Comparison of ENCODE assay signal across 10 cellular contexts in genomic region chr3:101852315-101852714, GRCh38. TPM values are rescaled to one million over a fixed set of nuclear protein-coding genes. Genes with fewer than 3 reads are reported as not detected.
DNase-seq lines count a peak whose midpoint lies in the region; ATAC-seq, FAIRE-seq and TF ChIP-seq lines count a peak whose summit lies in the region.
"Had no signal": no experiment of that assay in that cellular context is flagged by ENCODE, and none has a peak within 500 bp of the region (broad histone marks: within the 10 kb centered on the region; RNA-seq: fewer than 3 reads in every experiment).

No MANE protein-coding gene starts in this region.

- no peak overlapping the region for H4K8ac ChIP-seq in trophoblast cell (ENCODE audit: low read depth, low read length)

- H2AK5ac ChIP-seq in trophoblast cell (ENCODE audit: low read length): no peak overlapping the region

- peak overlapping the region; percentile 99 for H3K27ac Mint-ChIP-seq in activated CD4-positive, alpha-beta memory T cell treated with anti-CD3 and anti-CD28 coated beads for 36 hours

- no peak for TF ChIP-seq POLR2A in GM12891 (IDR thresholded peaks at IDR 0.05; ENCODE audit: low read depth, low read length)

- CTCF ChIA-PET in activated CD4-positive, alpha-beta memory T cell treated with anti-CD3 and anti-CD28 coated beads for 36 hours (lab: Charles Lee): interaction anchor here (0.6 to 2.8 kb wide), 10 partner anchors 23 to 373 kb away, joined by 3 to 19 read pairs (median 4); no protein-coding TSS in a partner anchor

- H3K4me3 ChIP-seq in right cardiac atrium (ENCODE audit: low read length) (peak overlapping the region; percentile 88), small intestine (ENCODE audit: low read depth in 1 of 2, low read length in 2 of 2) (peak overlapping the region in 1 of 2 donors; percentile 99), trophoblast cell (ENCODE audit: low read depth, low read length) (no peak overlapping the region)

- no peaks in the 10 kb centered on the region for H3K27me3 ChIP-seq in right cardiac atrium (ENCODE audit: control insufficient read depth, insufficient read depth)
- H3K27me3 ChIP-seq in small intestine (ENCODE audit: control insufficient read depth in 2 of 2, insufficient read depth in 2 of 2, low read length in 2 of 2): no peaks in the 10 kb centered on the region
- H3K27me3 ChIP-seq in trophoblast cell (ENCODE audit: insufficient read depth, low read length): no peaks in the 10 kb centered on the region
- H3K27me3 ChIP-seq: SJSA1 had no signal

- H3K27me3 Mint-ChIP-seq in activated CD4-positive, alpha-beta memory T cell treated with anti-CD3 and anti-CD28 coated beads for 36 hours: no peaks in the 10 kb centered on the region

- peak overlapping the region; percentile 92 for H3K4me3 Mint-ChIP-seq in activated CD4-positive, alpha-beta memory T cell treated with anti-CD3 and anti-CD28 coated beads for 36 hours

- peaks cover 10% of the 10 kb centered on the region for H3K79me2 ChIP-seq in trophoblast cell (ENCODE audit: control insufficient read depth, insufficient read depth, low read length, poor library complexity)

- H4K12ac ChIP-seq in trophoblast cell (ENCODE audit: low read depth, low read length): no peak overlapping the region

- DNase-seq in GM12891 (ENCODE audit: insufficient read length, low spot score) (no peak), right cardiac atrium (no peak), small intestine (peak; percentile 67), trophoblast cell (no peak), NCI-H345 treated with DMSO at 0.1 percent for 48 hours (lab: John Stamatoyannopoulos, UW; ENCODE audit: unreplicated experiment) (no peak)
- DNase-seq in activated CD4-positive, alpha-beta memory T cell treated with anti-CD3 and anti-CD28 coated beads for 36 hours: no peak
- no peak for DNase-seq in activated CD4-positive, CD25-positive, alpha-beta regulatory T cell treated with anti-CD3 and anti-CD28 coated beads, Interleukin-2, amount 50 U/mL, for 72 hours
- DNase-seq: islet precursor cell had no signal

- no peak overlapping the region for H3K4me2 ChIP-seq in trophoblast cell (ENCODE audit: low read length)

- no peak overlapping the region for H2BK120ac ChIP-seq in trophoblast cell (ENCODE audit: insufficient read depth, low read length, poor library complexity)

- peaks cover 10 to 26% of the 10 kb centered on the region in 2 donors for H3K36me3 ChIP-seq in small intestine (ENCODE audit: control insufficient read depth in 2 of 2, insufficient read depth in 2 of 2, low read length in 2 of 2)
- peaks cover 18 to 30% of the 10 kb centered on the region in 2 experiments for H3K36me3 ChIP-seq in trophoblast cell (ENCODE audit: control insufficient read depth in 1 of 2, insufficient read depth in 2 of 2, low read length in 2 of 2)

- no peak overlapping the region for H4K91ac ChIP-seq in trophoblast cell (ENCODE audit: low read depth, low read length)

- H3K27ac ChIP-seq in right cardiac atrium (ENCODE audit: low read length) (no peak overlapping the region), small intestine (ENCODE audit: low read depth in 1 of 2, low read length in 1 of 2) (peak overlapping the region; percentile 56 to 81), trophoblast cell (ENCODE audit: low read depth, low read length) (no peak overlapping the region)

- H2AFZ ChIP-seq in trophoblast cell (ENCODE audit: insufficient read depth, low read length, poor library complexity): no peak overlapping the region

- H3K23ac ChIP-seq in trophoblast cell (ENCODE audit: low read length): no peak overlapping the region

- no peaks in the 10 kb centered on the region for H3K9me3 Mint-ChIP-seq in activated CD4-positive, alpha-beta memory T cell treated with anti-CD3 and anti-CD28 coated beads for 36 hours

- no peak overlapping the region for H3K14ac ChIP-seq in trophoblast cell (ENCODE audit: low read length)

- FAIRE-seq in GM12891 (lab: Jason Lieb, UNC) (no peak), small intestine (lab: Jason Lieb, UNC) (peak; percentile 39)

- H3K4ac ChIP-seq in trophoblast cell (ENCODE audit: low read depth, low read length): no peak overlapping the region

- POLR2A ChIA-PET in activated CD4-positive, alpha-beta memory T cell treated with anti-CD3 and anti-CD28 coated beads for 36 hours (lab: Charles Lee): interaction anchor here (0.5 to 6.8 kb wide), 6 partner anchors 9 to 417 kb away, joined by 3 to 88 read pairs (median 3); no protein-coding TSS in a partner anchor

- no peak overlapping the region for H2BK12ac ChIP-seq in trophoblast cell (ENCODE audit: low read length)

- 90% methylated on average over 2 of the region's 2 CpGs for WGBS in right cardiac atrium
- 9 to 52% (median 29%) methylated on average over 2 of the region's 2 CpGs for WGBS in small intestine, 3 donors
- no CpG with 5 or more reads among the region's 2 CpGs for WGBS in trophoblast cell (ENCODE audit: extremely low coverage, insufficient coverage, insufficient read length)

- no peak overlapping the region for H3K9ac ChIP-seq in trophoblast cell (ENCODE audit: low read length)

- intact Hi-C loops in activated CD4-positive, alpha-beta memory T cell treated with anti-CD3 and anti-CD28 coated beads for 36 hours (cut with micrococcal nuclease): loop anchor here (5.0 kb wide), 1 partner anchor 280 kb away; the partner anchor contains the start of gene PCNP
- intact Hi-C loops in right cardiac atrium (cut with DNase I): loop anchor here in 1 of 4 donors (10.0 kb wide), 1 partner anchor 48 kb away; no protein-coding TSS in a partner anchor

- H3K9me3 ChIP-seq in right cardiac atrium (ENCODE audit: control insufficient read depth, low read length) (no peaks in the 10 kb centered on the region), small intestine (ENCODE audit: control insufficient read depth, low read depth) (no peaks in the 10 kb centered on the region), trophoblast cell (ENCODE audit: insufficient read depth, low read depth, low read length) (peaks cover 2% of the 10 kb centered on the region)

- H3K18ac ChIP-seq in trophoblast cell (ENCODE audit: low read length): no peak overlapping the region

- H2BK5ac ChIP-seq in trophoblast cell (ENCODE audit: low read depth, low read length, poor library complexity): no peak overlapping the region

- peaks cover 70% of the 10 kb centered on the region for H3K4me1 Mint-ChIP-seq in activated CD4-positive, alpha-beta memory T cell treated with anti-CD3 and anti-CD28 coated beads for 36 hours (ENCODE audit: low read depth)

- H3K36me3 Mint-ChIP-seq in activated CD4-positive, alpha-beta memory T cell treated with anti-CD3 and anti-CD28 coated beads for 36 hours: peaks cover 72% of the 10 kb centered on the region

- ATAC-seq in right cardiac atrium (no peak), GM19023 (IDR thresholded peaks at IDR 0.05; ENCODE audit: unreplicated experiment) (no peak)

- H3K79me1 ChIP-seq in trophoblast cell (ENCODE audit: low read length): peaks cover 15% of the 10 kb centered on the region

- H3K4me1 ChIP-seq in right cardiac atrium (ENCODE audit: control insufficient read depth, insufficient read depth, low read length) (no peaks in the 10 kb centered on the region), small intestine (ENCODE audit: control insufficient read depth in 2 of 2, insufficient read depth in 1 of 2, low read depth in 1 of 2, low read length in 1 of 2) (peaks cover 7 to 12% of the 10 kb centered on the region in 2 donors), trophoblast cell (ENCODE audit: control insufficient read depth in 1 of 2, insufficient read depth in 2 of 2, low read length in 2 of 2) (peaks cover 0 to 2% of the 10 kb centered on the region in 2 experiments)

TF ChIP-seq in GM12891, 5 proteins besides CTCF, POLR2A, EP300 and RAD21:
- TF ChIP-seq POLR2AphosphoS5 (IDR thresholded peaks at IDR 0.05; ENCODE audit: low read depth, low read length): no peak
- TF ChIP-seq SPI1 (IDR thresholded peaks at IDR 0.05; ENCODE audit: low read depth, low read length): peak; percentile 82

RNA-seq across cellular contexts. Expression of gene NFKBIZ, which starts 3.0 kb away (rescaled TPM):
- 30.5 TPM for polyA plus RNA-seq in GM12891 (2012; ENCODE audit: low read depth, missing spikeins)
- total RNA-seq in activated CD4-positive, alpha-beta memory T cell treated with anti-CD3 and anti-CD28 coated beads for 36 hours: 10 to 100 TPM; 65.9 to 74.9 TPM
- total RNA-seq in right cardiac atrium: 10 to 100 TPM; 14.2 to 28.4 (median 20.7) TPM
- polyA plus RNA-seq in right cardiac atrium (9.5 TPM), small intestine (10 to 100 TPM; 10.3 to 27.1 (median 23.7) TPM)
- 5.7 and 6.0 TPM in 2 replicates for polyA plus RNA-seq in trophoblast cell (2013)

Comparison
In these comparisons a context has a peak if more than half of its experiments do, and no peak if none do; other contexts are left out.
1. H3K27ac ChIP-seq: peak in small intestine (2 of 2); none in right cardiac atrium (single experiment) and trophoblast cell (single experiment).